Comparison of ENCODE assay signal across 28 cellular contexts in genomic region chr10:18861382-18861781, GRCh38.
"Had no signal": no experiment of that assay in that cellular context is flagged by ENCODE, and none has a peak within 500 bp of the region (broad histone marks: within the 10 kb centered on the region; RNA-seq: fewer than 3 reads in every experiment).

No MANE protein-coding gene starts in this region.

- H3K9me3 ChIP-seq: adrenal gland, body of pancreas, gastrocnemius medialis had no signal

- H3K4me1 ChIP-seq: adrenal gland, body of pancreas, foreskin keratinocyte, gastrocnemius medialis, heart left ventricle had no signal

- H3K4me3 ChIP-seq: adrenal gland, body of pancreas, esophagus muscularis mucosa, gastrocnemius medialis, heart left ventricle had no signal

- ATAC-seq: activated CD4-positive, CD25-positive, alpha-beta regulatory T cell treated with anti-CD3 and anti-CD28 coated beads, Interleukin-2, amount 50 U/mL, for 24 hours; activated CD8-positive, alpha-beta T cell treated with anti-CD3 and anti-CD28 coated beads for 36 hours; activated naive CD8-positive, alpha-beta T cell treated with anti-CD3 and anti-CD28 coated beads, Interleukin-2, amount 50 U/mL, for 24 hours; activated T-cell treated with anti-CD3 and anti-CD28 coated beads, Interleukin-2, amount 50 U/mL, for 4 hours; activated T-helper 17 cell treated with anti-CD3 and anti-CD28 coated beads, Interleukin-2, amount 50 U/mL, for 72 hours; body of pancreas; effector memory CD8-positive, alpha-beta T cell; foreskin keratinocyte; gastrocnemius medialis; heart left ventricle; T-helper 17 cell had no signal

- H3K27ac ChIP-seq: adrenal gland, body of pancreas, esophagus muscularis mucosa, foreskin keratinocyte, gastrocnemius medialis, heart left ventricle, WERI-Rb-1 had no signal

- H3K36me3 ChIP-seq: adrenal gland, esophagus muscularis mucosa, gastrocnemius medialis, heart left ventricle, WERI-Rb-1 had no signal

- H3K27me3 ChIP-seq: adrenal gland, body of pancreas, esophagus muscularis mucosa, foreskin keratinocyte, gastrocnemius medialis, heart left ventricle had no signal

- FAIRE-seq: colon had no signal

- DNase-seq: activated B cell treated with CpG ODN at 0.5 μM for 24 hours; activated CD4-positive, alpha-beta T cell treated with anti-CD3 and anti-CD28 coated beads for 48 hours; activated CD4-positive, alpha-beta T cell treated with anti-CD3 and anti-CD28 coated beads, Interleukin-2, amount 50 U/mL, for 1 hour; activated CD4-positive, alpha-beta T cell treated with anti-CD3 and anti-CD28 coated beads, Interleukin-2, amount 50 U/mL, for 48 hours; activated CD8-positive, alpha-beta memory T cell treated with anti-CD3 and anti-CD28 coated beads for 24 hours; activated CD8-positive, alpha-beta T cell treated with anti-CD3 and anti-CD28 coated beads for 36 hours; activated effector memory CD4-positive, alpha-beta T cell treated with Interleukin-2 at 50 U/mL for 16 hours; activated naive CD4-positive, alpha-beta T cell treated with anti-CD3 and anti-CD28 coated beads for 36 hours; activated naive CD8-positive, alpha-beta T cell treated with anti-CD3 and anti-CD28 coated beads for 36 hours; activated naive CD8-positive, alpha-beta T cell treated with anti-CD3 and anti-CD28 coated beads, Interleukin-2, amount 50 U/mL, for 24 hours; activated T-cell treated with anti-CD3 and anti-CD28 coated beads, Interleukin-2, amount 50 U/mL, for 4 hours; adrenal gland; aorta; body of pancreas; effector memory CD8-positive, alpha-beta T cell; erythroblast; foreskin keratinocyte; gastrocnemius medialis; glutamatergic neuron; heart left ventricle; T-helper 1 cell; T-helper 17 cell; T1000; WERI-Rb-1 had no signal
